ENCODE assay signal across 11 cellular contexts in the genomic region with DNA sequence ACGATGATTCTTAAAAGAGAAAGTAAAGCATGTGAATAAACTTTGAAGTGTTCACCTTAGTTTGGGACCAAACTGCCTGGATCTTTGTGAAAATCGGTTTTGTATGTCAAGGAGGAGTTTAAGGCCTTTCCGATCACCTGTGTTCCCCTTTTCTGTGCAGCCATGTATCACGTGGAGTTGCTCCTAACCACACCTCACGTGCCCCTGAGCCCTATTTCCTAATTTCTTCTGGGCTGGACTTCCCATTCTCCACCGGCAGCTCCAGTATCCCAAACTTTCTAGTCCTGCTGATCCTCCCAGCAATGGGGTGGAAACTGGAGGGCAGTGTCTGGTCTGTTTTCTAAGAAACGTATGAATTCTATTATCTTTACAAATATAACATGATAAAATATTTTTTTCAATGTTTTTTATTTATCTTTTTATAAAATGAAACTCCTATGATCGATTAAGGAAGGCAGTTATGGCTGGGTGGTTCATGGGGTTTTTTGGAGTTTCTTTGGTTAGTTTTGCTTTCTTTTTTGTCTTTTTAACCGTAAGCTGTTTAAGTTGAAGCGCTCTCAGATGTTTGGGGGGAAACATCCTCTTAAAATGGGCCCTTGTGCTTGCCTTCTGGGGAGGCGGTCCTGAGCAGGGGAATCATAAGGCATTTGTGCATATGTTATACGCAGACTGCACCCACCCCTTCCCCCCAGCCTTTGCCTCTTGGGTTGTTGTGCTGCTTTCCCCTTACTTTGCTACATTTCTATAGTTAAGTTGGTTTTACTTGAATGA. TPM values are rescaled to one million over a fixed set of nuclear protein-coding genes. Genes with fewer than 3 reads are reported as not detected.
DNase-seq lines count a peak whose midpoint lies in the region; ATAC-seq and TF ChIP-seq lines count a peak whose summit lies in the region.
"Had no signal": no experiment of that assay in that cellular context is flagged by ENCODE, and none has a peak within 500 bp of the region (broad histone marks: within the 10 kb centered on the region; RNA-seq: fewer than 3 reads in every experiment).

No MANE protein-coding gene starts in this region.

- no peak overlapping the region for H3K9ac ChIP-seq in fibroblast of lung (ENCODE audit: insufficient read depth, low read length)

- H3K4me3 Mint-ChIP-seq in T-helper 1 cell treated with Interleukin-12 subunit alpha and Interleukin-12 subunit beta and Interleukin-4 antibody, amounts not matched to agents 30 μg/mL and 1 μg/mL, for 36 hours, result peak overlapping the region; percentile 68
- H3K4me3 Mint-ChIP-seq in MCF 10A (ENCODE audit: unreplicated experiment), result no peak overlapping the region

- CTCF ChIA-PET in MCF 10A (lab: Yijun Ruan, JAX), result interaction anchor here (1.3 kb wide), 1 partner anchor 345 kb away, joined by 3 read pairs; no protein-coding TSS in a partner anchor

- H4K20me1 ChIP-seq in fibroblast of lung (ENCODE audit: control insufficient read depth, extremely low read depth, insufficient read depth, low read length), result no peaks in the 10 kb centered on the region

- intact Hi-C loops in MCF 10A (cut with micrococcal nuclease), result no loop called here

- peak overlapping the region; percentile 40 for H3K4me3 ChIP-seq in AG10803 (ENCODE audit: low read length)
- H3K4me3 ChIP-seq in fibroblast of lung (replicated peaks in 1 of 4; ENCODE audit: control extremely low read depth in 1 of 4, insufficient read depth in 1 of 4, low read depth in 3 of 4, low read length in 4 of 4), result peak overlapping the region in 1 of 4 experiments; percentile 9

- H3K9me3 ChIP-seq in fibroblast of lung (ENCODE audit: control insufficient read depth, insufficient read depth, low read depth, low read length), result no peaks in the 10 kb centered on the region

- ATAC-seq in GM18873 (IDR thresholded peaks at IDR 0.05; ENCODE audit: low FRiP score, unreplicated experiment) (peak; percentile 54), HG03175 (IDR thresholded peaks at IDR 0.05; ENCODE audit: unreplicated experiment) (no peak)

- peak overlapping the region; percentile 88 for H3K27ac Mint-ChIP-seq in T-helper 1 cell treated with Interleukin-12 subunit alpha and Interleukin-12 subunit beta and Interleukin-4 antibody, amounts not matched to agents 30 μg/mL and 1 μg/mL, for 36 hours
- no peak overlapping the region for H3K27ac Mint-ChIP-seq in MCF 10A (ENCODE audit: low read depth, unreplicated experiment)
- H3K27ac Mint-ChIP-seq: progenitor cell of endocrine pancreas had no signal

- H3K27me3 Mint-ChIP-seq in T-helper 1 cell treated with Interleukin-12 subunit alpha and Interleukin-12 subunit beta and Interleukin-4 antibody, amounts not matched to agents 30 μg/mL and 1 μg/mL, for 36 hours (ENCODE audit: low read depth), result no peaks in the 10 kb centered on the region
- no peaks in the 10 kb centered on the region for H3K27me3 Mint-ChIP-seq in MCF 10A (ENCODE audit: insufficient read depth, unreplicated experiment)
- H3K27me3 Mint-ChIP-seq: progenitor cell of endocrine pancreas had no signal

- DNase-seq in AG10803 (ENCODE audit: low read depth) (peak; percentile 15), fibroblast of lung (ENCODE audit: low read depth in 2 of 2) (no peak), MCF 10A (ENCODE audit: unreplicated experiment) (no peak), foreskin melanocyte (no peak), iPS-NIHi11 (ENCODE audit: low spot score) (no peak)
- DNase-seq: cortex of kidney, NCI-H446 had no signal

- H3K27me3 ChIP-seq in fibroblast of lung (ENCODE audit: control insufficient read depth, insufficient read depth, low read length), result no peaks in the 10 kb centered on the region

- no TSS peak for BruUV-seq in MCF 10A (replicated peaks; lab: Mats Ljungman, UMichigan)

- H3K36me3 ChIP-seq in fibroblast of lung (ENCODE audit: control insufficient read depth, insufficient read depth, low read length), result no peaks in the 10 kb centered on the region

- no peak overlapping the region for H3K27ac ChIP-seq in fibroblast of lung (ENCODE audit: insufficient read depth, low read length)

- no peak for TF ChIP-seq CTCF in AG10803 (conservative IDR thresholded peaks at IDR 0.05; ENCODE audit: low read length)
- no peak for TF ChIP-seq CTCF in fibroblast of lung (conservative IDR thresholded peaks at IDR 0.05 in 1 of 2, IDR thresholded peaks at IDR 0.05 in 1 of 2; ENCODE audit: low read depth in 1 of 2, low read length in 2 of 2)
- no peak for TF ChIP-seq CTCF in MCF 10A (IDR thresholded peaks at IDR 0.05; ENCODE audit: unreplicated experiment)

- peaks cover 12% of the 10 kb centered on the region for H3K4me1 Mint-ChIP-seq in T-helper 1 cell treated with Interleukin-12 subunit alpha and Interleukin-12 subunit beta and Interleukin-4 antibody, amounts not matched to agents 30 μg/mL and 1 μg/mL, for 36 hours (ENCODE audit: low read depth)
- H3K4me1 Mint-ChIP-seq in MCF 10A (ENCODE audit: insufficient read depth, unreplicated experiment), result peaks cover 5% of the 10 kb centered on the region

- no peaks in the 10 kb centered on the region for H3K79me2 ChIP-seq in fibroblast of lung (ENCODE audit: control insufficient read depth, insufficient read depth, low read length)

- POLR2A ChIA-PET in MCF 10A (lab: Yijun Ruan, JAX), result no interaction called here

- H3K4me2 ChIP-seq in fibroblast of lung (ENCODE audit: extremely low read depth, insufficient read depth, low read length), result peak overlapping the region; percentile 51

- peaks cover 6% of the 10 kb centered on the region for H3K4me1 ChIP-seq in fibroblast of lung (ENCODE audit: control insufficient read depth, extremely low read depth, insufficient read depth, low read length)

- H3K36me3 Mint-ChIP-seq in T-helper 1 cell treated with Interleukin-12 subunit alpha and Interleukin-12 subunit beta and Interleukin-4 antibody, amounts not matched to agents 30 μg/mL and 1 μg/mL, for 36 hours (ENCODE audit: low read depth), result peaks cover 2% of the 10 kb centered on the region
- H3K36me3 Mint-ChIP-seq in MCF 10A (ENCODE audit: insufficient read depth, unreplicated experiment), result no peaks in the 10 kb centered on the region

- peak overlapping the region; percentile 1 for H2AFZ ChIP-seq in fibroblast of lung (ENCODE audit: low read length)

- peaks cover 22% of the 10 kb centered on the region for H3K9me3 Mint-ChIP-seq in T-helper 1 cell treated with Interleukin-12 subunit alpha and Interleukin-12 subunit beta and Interleukin-4 antibody, amounts not matched to agents 30 μg/mL and 1 μg/mL, for 36 hours
- H3K9me3 Mint-ChIP-seq in MCF 10A (ENCODE audit: unreplicated experiment), result no peaks in the 10 kb centered on the region

RNA-seq across cellular contexts. Expression of gene WWTR1, which starts 43.6 kb away (rescaled TPM):
- 13.7 and 14.1 TPM in 2 replicates for total RNA-seq in fibroblast of lung
- polyA plus RNA-seq in fibroblast of lung, result 71.5 and 89.4 TPM in 2 replicates
- polyA plus RNA-seq in fibroblast of lung (2012), result 42.5 and 44.5 TPM in 2 replicates
- polyA minus RNA-seq in fibroblast of lung (ENCODE audit: low replicate concordance), result 124 and 139 TPM in 2 replicates
- 52.9 and 54.9 TPM in 2 replicates for total RNA-seq in MCF 10A (2022)

RNA-seq across cellular contexts. Expression of gene COMMD2, which starts 50.9 kb away (rescaled TPM):
- 28.0 and 28.6 TPM in 2 replicates for total RNA-seq in fibroblast of lung
- polyA plus RNA-seq in fibroblast of lung, result 36.8 and 50.7 TPM in 2 replicates
- polyA plus RNA-seq in fibroblast of lung (2012), result 16.4 and 19.0 TPM in 2 replicates
- 0.15 and 6.1 TPM in 2 replicates for polyA minus RNA-seq in fibroblast of lung (ENCODE audit: low replicate concordance)
- 51.2 and 60.4 TPM in 2 replicates for total RNA-seq in MCF 10A (2022)
